ENCODE assay signal across 8 cellular contexts in genomic region chr6:44245912-44246662, GRCh38. TPM values are rescaled to one million over a fixed set of nuclear protein-coding genes. Genes with fewer than 3 reads are reported as not detected.
DNase-seq lines count a peak whose midpoint lies in the region; ATAC-seq and TF ChIP-seq lines count a peak whose summit lies in the region.

No MANE protein-coding gene starts in this region.

- peak overlapping the region; percentile 95 for H2AFZ ChIP-seq in osteoblast (ENCODE audit: low read length)

- H3K36me3 ChIP-seq in osteoblast (ENCODE audit: insufficient read depth, low read length) (peaks cover 26% of the 10 kb centered on the region), thymus (ENCODE audit: control insufficient read depth, insufficient read depth) (peaks cover 21% of the 10 kb centered on the region)

- peak overlapping the region; percentile 97 for H3K4me2 ChIP-seq in osteoblast (ENCODE audit: insufficient read depth, low read length)

- no peaks in the 10 kb centered on the region for H3K9me3 Mint-ChIP-seq in activated naive CD4-positive, alpha-beta T cell treated with anti-CD3 and anti-CD28 coated beads, Interleukin-2, amount 10 ng/mL, durations not matched to agents 7 days and 5 days

- peaks cover 42% of the 10 kb centered on the region for H3K79me2 ChIP-seq in osteoblast (ENCODE audit: insufficient read depth, low read length)

- H3K36me3 Mint-ChIP-seq in activated naive CD4-positive, alpha-beta T cell treated with anti-CD3 and anti-CD28 coated beads, Interleukin-2, amount 10 ng/mL, durations not matched to agents 7 days and 5 days = peaks cover 39% of the 10 kb centered on the region

- no peak for TF ChIP-seq CTCF in osteoblast (IDR thresholded peaks at IDR 0.05; ENCODE audit: extremely low read depth, low read depth, low read length)

- peak overlapping the region; percentile 98 for H3K27ac Mint-ChIP-seq in activated naive CD4-positive, alpha-beta T cell treated with anti-CD3 and anti-CD28 coated beads, Interleukin-2, amount 10 ng/mL, durations not matched to agents 7 days and 5 days

- DNase-seq in EL (peak; percentile 84), SHP77 treated with DMSO at 0.1 percent for 48 hours (lab: John Stamatoyannopoulos, UW) (peak; percentile 66), glomerular visceral epithelial cell (ENCODE audit: extremely low spot score) (peak; percentile 83), osteoblast (ENCODE audit: insufficient read length, low spot score, missing footprints) (peak; percentile 97)
- peak; percentile 65 for DNase-seq in Jurkat, Clone E6-1 (ENCODE audit: low read depth, low spot score)
- peak; percentile 87 for DNase-seq in activated naive CD4-positive, alpha-beta T cell treated with anti-CD3 and anti-CD28 coated beads, Interleukin-2, amount 10 ng/mL, durations not matched to agents 7 days and 5 days

- peaks cover 39% of the 10 kb centered on the region for H3K4me1 Mint-ChIP-seq in activated naive CD4-positive, alpha-beta T cell treated with anti-CD3 and anti-CD28 coated beads, Interleukin-2, amount 10 ng/mL, durations not matched to agents 7 days and 5 days

- H3K27ac ChIP-seq in osteoblast (ENCODE audit: low read depth, low read length) (peak overlapping the region; percentile 95), thymus (ENCODE audit: low read depth) (peak overlapping the region; percentile 97)

- CTCF ChIA-PET in activated naive CD4-positive, alpha-beta T cell treated with anti-CD3 and anti-CD28 coated beads, Interleukin-2, amount 10 ng/mL, durations not matched to agents 7 days and 5 days (lab: Charles Lee) = interaction anchor here (0.6 to 3.0 kb wide), 5 partner anchors 8 to 1453 kb away, joined by 4 to 15 read pairs (median 8); partner anchors contain the start of gene SLC35B2

- peak overlapping the region; percentile 97 for H3K4me3 Mint-ChIP-seq in activated naive CD4-positive, alpha-beta T cell treated with anti-CD3 and anti-CD28 coated beads, Interleukin-2, amount 10 ng/mL, durations not matched to agents 7 days and 5 days

- H3K9me3 ChIP-seq in osteoblast (ENCODE audit: low read depth, low read length) (no peaks in the 10 kb centered on the region), thymus (ENCODE audit: control insufficient read depth) (no peaks in the 10 kb centered on the region)

- peak overlapping the region; percentile 100 for H3K4me3 ChIP-seq in Jurkat, Clone E6-1 (ENCODE audit: low read length)
- H3K4me3 ChIP-seq in osteoblast (ENCODE audit: insufficient read depth, low read length) (peak overlapping the region; percentile 99), thymus (ENCODE audit: low read length) (peak overlapping the region; percentile 75)

- H3K4me1 ChIP-seq in osteoblast (ENCODE audit: insufficient read depth, low read length) (peaks cover 26% of the 10 kb centered on the region), thymus (ENCODE audit: control insufficient read depth, insufficient read depth, low read length) (peaks cover 16% of the 10 kb centered on the region)

- peak; percentile 42 for ATAC-seq in GM21717 (IDR thresholded peaks at IDR 0.05; ENCODE audit: unreplicated experiment)

- WGBS in thymus = 2% methylated on average over 62 of the region's 62 CpGs

- H3K27me3 ChIP-seq in osteoblast (ENCODE audit: insufficient read depth, low read length) (no peaks in the 10 kb centered on the region), thymus (ENCODE audit: control insufficient read depth, insufficient read depth) (no peaks in the 10 kb centered on the region)

- H3K27me3 Mint-ChIP-seq in activated naive CD4-positive, alpha-beta T cell treated with anti-CD3 and anti-CD28 coated beads, Interleukin-2, amount 10 ng/mL, durations not matched to agents 7 days and 5 days = peaks cover 33% of the 10 kb centered on the region

- peaks cover 39% of the 10 kb centered on the region for H4K20me1 ChIP-seq in osteoblast (ENCODE audit: insufficient read depth, low read length)

RNA-seq across cellular contexts. Expression of gene HSP90AB1, which starts 0.8 kb away (rescaled TPM):
- polyA plus RNA-seq in Jurkat, Clone E6-1 (2012; ENCODE audit: insufficient read depth, insufficient read length) = 1,225 TPM
- total RNA-seq in osteoblast = 676 and 702 TPM in 2 replicates
- 252 TPM for polyA plus RNA-seq in thymus

RNA-seq across cellular contexts. Expression of gene SLC35B2, which starts 11.2 kb away (rescaled TPM):
- 48.0 TPM for polyA plus RNA-seq in Jurkat, Clone E6-1 (2012; ENCODE audit: insufficient read depth, insufficient read length)
- total RNA-seq in osteoblast = 86.0 and 94.1 TPM in 2 replicates
- 18.8 TPM for polyA plus RNA-seq in thymus

RNA-seq across cellular contexts. Expression of gene NFKBIE, which starts 19.3 kb away (rescaled TPM):
- 14.1 TPM for polyA plus RNA-seq in Jurkat, Clone E6-1 (2012; ENCODE audit: insufficient read depth, insufficient read length)
- total RNA-seq in osteoblast = 3.2 and 4.7 TPM in 2 replicates
- 16.4 TPM for polyA plus RNA-seq in thymus

RNA-seq across cellular contexts. Expression of gene SLC29A1, which starts 22.7 kb away (rescaled TPM):
- 130 TPM for polyA plus RNA-seq in Jurkat, Clone E6-1 (2012; ENCODE audit: insufficient read depth, insufficient read length)
- 8.0 and 10.0 TPM in 2 replicates for total RNA-seq in osteoblast
- 17.9 TPM for polyA plus RNA-seq in thymus

RNA-seq across cellular contexts. Expression of gene TMEM151B, which starts 24.2 kb away (rescaled TPM):
- 4.0 TPM for polyA plus RNA-seq in Jurkat, Clone E6-1 (2012; ENCODE audit: insufficient read depth, insufficient read length)
- not detected in 2 replicates for total RNA-seq in osteoblast
- 0.50 TPM for polyA plus RNA-seq in thymus

Comparison
In these comparisons a context has a peak if more than half of its experiments do, and no peak if none do; other contexts are left out.
1. Peak in every context shown above with its lines: DNase-seq, ATAC-seq, H3K4me3 ChIP-seq and H3K27ac ChIP-seq.